ENCODE assay signal across 16 cellular contexts in the genomic region with DNA sequence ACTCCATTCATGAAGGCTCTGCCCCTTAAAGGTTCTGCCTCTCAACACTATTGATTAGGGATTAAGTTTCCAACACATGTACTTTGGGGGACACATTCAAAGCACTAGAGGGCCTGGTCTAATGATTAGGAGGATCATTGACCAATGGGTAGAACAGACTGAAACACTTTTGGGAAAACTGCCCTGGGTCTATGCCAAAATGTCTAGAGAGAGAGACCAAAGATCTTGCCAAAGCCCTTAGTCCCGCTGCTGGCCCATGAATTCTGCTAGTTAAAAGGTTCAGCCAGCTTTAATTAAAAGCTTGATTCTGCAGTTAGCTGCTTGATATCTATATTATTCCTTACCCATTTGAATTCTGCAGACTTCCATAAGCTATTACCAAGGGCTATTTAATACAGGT.
DNase-seq lines count a peak whose midpoint lies in the region; ATAC-seq, FAIRE-seq and TF ChIP-seq lines count a peak whose summit lies in the region.
"Had no signal": no experiment of that assay in that cellular context is flagged by ENCODE, and none has a peak within 500 bp of the region (broad histone marks: within the 10 kb centered on the region; RNA-seq: fewer than 3 reads in every experiment).

No MANE protein-coding gene starts in this region.

- no peaks in the 10 kb centered on the region for H3K9me3 ChIP-seq in IMR-90 (ENCODE audit: control insufficient read depth, insufficient read depth, low read length)
- H3K9me3 ChIP-seq: BLaER1 had no signal

- H3K56ac ChIP-seq in IMR-90 (ENCODE audit: extremely low read depth, insufficient read depth, low read length) = no peak overlapping the region

- no peak for TF ChIP-seq RAD21 in IMR-90 (IDR thresholded peaks at IDR 0.05; ENCODE audit: low read length)

- H2AFZ ChIP-seq in IMR-90 (replicated peaks; ENCODE audit: low read length, poor library complexity) = no peak overlapping the region

- H3K27me3 ChIP-seq in IMR-90 (ENCODE audit: control insufficient read depth, insufficient read depth, low read length) (no peaks in the 10 kb centered on the region), bronchial epithelial cell (ENCODE audit: control insufficient read depth, insufficient read depth, low read length) (no peaks in the 10 kb centered on the region)
- H3K27me3 ChIP-seq: BLaER1 had no signal

- no peak overlapping the region for H2BK15ac ChIP-seq in IMR-90 (ENCODE audit: low read depth, low read length)

- no peak overlapping the region for H4K8ac ChIP-seq in IMR-90 (ENCODE audit: low read depth in 2 of 2, low read length in 2 of 2)

- peak; percentile 64 for FAIRE-seq in bronchial epithelial cell (lab: Jason Lieb, UNC)
- FAIRE-seq: H1, HepG2 had no signal

- BruUV-seq in IMR-90 (replicated peaks; lab: Mats Ljungman, UMichigan) = no TSS peak

- ATAC-seq in IMR-90 (ENCODE audit: low read depth) = no peak
- ATAC-seq in HG02885 (IDR thresholded peaks at IDR 0.05; ENCODE audit: poor library complexity, unreplicated experiment) = no peak
- ATAC-seq in GM19455 (IDR thresholded peaks at IDR 0.05; ENCODE audit: unreplicated experiment) = no peak
- no peak for ATAC-seq in GM18519 (IDR thresholded peaks at IDR 0.05; ENCODE audit: low FRiP score, unreplicated experiment)
- ATAC-seq: CD8-positive, alpha-beta T cell; HepG2 had no signal

- peak overlapping the region; percentile 6; the same call in 1 of the 2 replicates for H2BK20ac ChIP-seq in IMR-90 (ENCODE audit: low read depth, low read length)

- no peak overlapping the region for H3K23ac ChIP-seq in IMR-90 (ENCODE audit: low read depth, low read length)

- no peak overlapping the region for H3K18ac ChIP-seq in IMR-90 (ENCODE audit: low read depth, low read length)

- no peak overlapping the region for H2BK5ac ChIP-seq in IMR-90 (ENCODE audit: low read depth, low read length, poor library complexity, severe bottlenecking)

- WGBS in IMR-90 (ENCODE audit: extremely low coverage in 2 of 2, insufficient read length in 1 of 2), 2 experiments = 83% methylated on average over 1 of the region's 1 CpG; no CpG with 5 or more reads in 1 of the 2 experiments

- CTCF ChIA-PET in IMR-90 (lab: Yijun Ruan, JAX) = no interaction called here

- H3K4me1 ChIP-seq in IMR-90 (ENCODE audit: control insufficient read depth, insufficient read depth, low read length) = no peaks in the 10 kb centered on the region
- H3K4me1 ChIP-seq: BLaER1 had no signal

- H3K4ac ChIP-seq in IMR-90 (ENCODE audit: low read depth, low read length) = no peak overlapping the region

- H2BK120ac ChIP-seq in IMR-90 (ENCODE audit: low read depth, low read length) = no peak overlapping the region

- H3K79me1 ChIP-seq in IMR-90 (ENCODE audit: low read depth in 1 of 2, low read length in 2 of 2) = no peaks in the 10 kb centered on the region

- DNase-seq in NCI-H446 (lab: John Stamatoyannopoulos, UW) = peak; percentile 5 to 45
- DNase-seq in NCI-H446 treated with DMSO at 0.1 percent for 48 hours (lab: John Stamatoyannopoulos, UW) = no peak
- DNase-seq in IMR-90 = no peak
- DNase-seq in bronchial epithelial cell (ENCODE audit: low read depth) = no peak
- DNase-seq: 8988T; CD8-positive, alpha-beta T cell; DMS 273 treated with DMSO at 0.1 percent for 48 hours; DMS53; GF-D8; H9 had no signal

- no peak overlapping the region for H4K91ac ChIP-seq in IMR-90 (ENCODE audit: insufficient read depth, low read depth, low read length)

- no peaks in the 10 kb centered on the region for H3K9me1 ChIP-seq in IMR-90 (ENCODE audit: insufficient read depth, low read length)

- dilution Hi-C loops in IMR-90 (cut with HindIII; ENCODE audit: low sequenced_read_pairs, unreplicated experiment) = no loop called here

- H3K4me2 ChIP-seq in IMR-90 (ENCODE audit: low read depth, low read length) = no peak overlapping the region
- H3K4me2 ChIP-seq: BLaER1 had no signal

- POLR2A ChIA-PET in IMR-90 (lab: Charles Lee; ENCODE audit: unreplicated experiment) = no interaction called here

- H3K14ac ChIP-seq in IMR-90 (replicated peaks; ENCODE audit: low read depth, low read length) = no peak overlapping the region

- H4K5ac ChIP-seq in IMR-90 (ENCODE audit: low read depth, low read length) = no peak overlapping the region

- H4K20me1 ChIP-seq in IMR-90 (ENCODE audit: insufficient read depth, low read length) = no peaks in the 10 kb centered on the region
- H4K20me1 ChIP-seq: BLaER1 had no signal

- H3K27ac ChIP-seq in IMR-90 (ENCODE audit: insufficient read depth, low read length) = no peak overlapping the region
- H3K27ac ChIP-seq: BLaER1 had no signal

- no peak overlapping the region for H3K9ac ChIP-seq in IMR-90 (ENCODE audit: low read depth, low read length)
- H3K9ac ChIP-seq: BLaER1 had no signal

- TF ChIP-seq CTCF in IMR-90 (conservative IDR thresholded peaks at IDR 0.05; ENCODE audit: low read depth, low read length) = no peak
- no peak for TF ChIP-seq CTCF in bronchial epithelial cell (IDR thresholded peaks at IDR 0.05; ENCODE audit: insufficient read depth, low read length, severe bottlenecking)

- H3K36me3 ChIP-seq in IMR-90 (ENCODE audit: control insufficient read depth, insufficient read depth, low read length) = no peaks in the 10 kb centered on the region
- H3K36me3 ChIP-seq in bronchial epithelial cell (ENCODE audit: control insufficient read depth, insufficient read depth, low read length) = no peaks in the 10 kb centered on the region
- H3K36me3 ChIP-seq: BLaER1 had no signal

- TF ChIP-seq POLR2A in IMR-90 (IDR thresholded peaks at IDR 0.05; ENCODE audit: low read depth, low read length) = no peak

- no peak overlapping the region for H2AK5ac ChIP-seq in IMR-90 (ENCODE audit: low read depth, low read length)

- no peak overlapping the region for H2AK9ac ChIP-seq in IMR-90 (replicated peaks; ENCODE audit: low read depth, low read length, poor library complexity)

- in situ Hi-C loops in IMR-90 (cut with MboI; ENCODE audit: low sequenced_read_pairs) = no loop called here

- intact Hi-C loops in IMR-90 (cut with micrococcal nuclease) = no loop called here

- H3K4me3 ChIP-seq in IMR-90 (ENCODE audit: insufficient read depth, low read depth, low read length) = no peak overlapping the region
- no peak overlapping the region for H3K4me3 ChIP-seq in bronchial epithelial cell (ENCODE audit: low read depth, low read length)
- H3K4me3 ChIP-seq: BLaER1 had no signal

TF ChIP-seq in IMR-90, 13 proteins besides CTCF, POLR2A, EP300 and RAD21:
- TF ChIP-seq BHLHE40 (IDR thresholded peaks at IDR 0.05; ENCODE audit: low read depth, low read length) (no peak), MAFK (IDR thresholded peaks at IDR 0.05; ENCODE audit: low read depth, low read length) (no peak), CEBPB (IDR thresholded peaks at IDR 0.05; ENCODE audit: low read depth, low read length) (no peak), CHD1 (IDR thresholded peaks at IDR 0.05; ENCODE audit: low read depth, low read length) (no peak), FOS (IDR thresholded peaks at IDR 0.05; ENCODE audit: low read depth, low read length) (no peak), NFE2L2 (IDR thresholded peaks at IDR 0.05; ENCODE audit: low read depth, low read length) (no peak), RCOR1 (IDR thresholded peaks at IDR 0.05; ENCODE audit: insufficient replicate concordance, low read length) (no peak), ELK1 (IDR thresholded peaks at IDR 0.05; ENCODE audit: borderline replicate concordance, low read depth, low read length) (no peak), MAZ (IDR thresholded peaks at IDR 0.05; ENCODE audit: borderline replicate concordance, low read depth, low read length) (no peak), SMC3 (IDR thresholded peaks at IDR 0.05; ENCODE audit: low read depth, low read length) (no peak)
- TF ChIP-seq, protein P1, sequence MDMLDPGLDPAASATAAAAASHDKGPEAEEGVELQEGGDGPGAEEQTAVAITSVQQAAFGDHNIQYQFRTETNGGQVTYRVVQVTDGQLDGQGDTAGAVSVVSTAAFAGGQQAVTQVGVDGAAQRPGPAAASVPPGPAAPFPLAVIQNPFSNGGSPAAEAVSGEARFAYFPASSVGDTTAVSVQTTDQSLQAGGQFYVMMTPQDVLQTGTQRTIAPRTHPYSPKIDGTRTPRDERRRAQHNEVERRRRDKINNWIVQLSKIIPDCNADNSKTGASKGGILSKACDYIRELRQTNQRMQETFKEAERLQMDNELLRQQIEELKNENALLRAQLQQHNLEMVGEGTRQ (IDR thresholded peaks at IDR 0.05; ENCODE audit: low read depth, low read length) = no peak

Comparison
In these comparisons a context has a peak if more than half of its experiments do, and no peak if none do; other contexts are left out.
1. DNase-seq: peak in NCI-H446 (2 of 2); none in NCI-H446 treated with DMSO at 0.1 percent for 48 hours (single experiment), IMR-90 (single experiment) and bronchial epithelial cell (single experiment).